ENCODE assay signal across 20 cellular contexts in genomic region chr1:33165209-33165608, GRCh38.
"Had no signal": no experiment of that assay in that cellular context is flagged by ENCODE, and none has a peak within 500 bp of the region (broad histone marks: within the 10 kb centered on the region; RNA-seq: fewer than 3 reads in every experiment).

No MANE protein-coding gene starts in this region.

- H3K4me3 Mint-ChIP-seq: activated CD8-positive, alpha-beta memory T cell treated with anti-CD3 and anti-CD28 coated beads, Interleukin-2, amount 10 ng/mL, durations not matched to agents 7 days and 5 days; activated naive CD8-positive, alpha-beta T cell; naive thymus-derived CD4-positive, alpha-beta T cell had no signal

- H3K27me3 ChIP-seq: foreskin keratinocyte, transverse colon had no signal

- H3K27me3 Mint-ChIP-seq: activated CD8-positive, alpha-beta memory T cell treated with anti-CD3 and anti-CD28 coated beads, Interleukin-2, amount 10 ng/mL, durations not matched to agents 7 days and 5 days; activated naive CD8-positive, alpha-beta T cell; naive thymus-derived CD4-positive, alpha-beta T cell had no signal

- H3K27ac Mint-ChIP-seq: activated CD8-positive, alpha-beta memory T cell treated with anti-CD3 and anti-CD28 coated beads, Interleukin-2, amount 10 ng/mL, durations not matched to agents 7 days and 5 days; activated naive CD8-positive, alpha-beta T cell; naive thymus-derived CD4-positive, alpha-beta T cell had no signal

- H3K9me3 ChIP-seq: mucosa of descending colon, prostate gland, transverse colon had no signal

- H3K36me3 Mint-ChIP-seq: activated CD8-positive, alpha-beta memory T cell treated with anti-CD3 and anti-CD28 coated beads, Interleukin-2, amount 10 ng/mL, durations not matched to agents 7 days and 5 days had no signal

- H3K27ac ChIP-seq: coronary artery, foreskin keratinocyte, prostate gland, skin epidermis, transverse colon, VCaP had no signal

- H3K4me3 ChIP-seq: coronary artery, mucosa of descending colon, prostate gland, skin epidermis, transverse colon had no signal

- H3K36me3 ChIP-seq: prostate gland, transverse colon had no signal

- DNase-seq: activated CD4-positive, alpha-beta T cell treated with anti-CD3 and anti-CD28 coated beads, Interleukin-2, amount 50 U/mL, for 48 hours; activated CD8-positive, alpha-beta memory T cell treated with anti-CD3 and anti-CD28 coated beads, Interleukin-2, amount 10 ng/mL, durations not matched to agents 7 days and 5 days; activated effector memory CD4-positive, alpha-beta T cell treated with anti-CD3 and anti-CD28 coated beads, Interleukin-2, amount 50 U/mL, for 16 hours; activated T-cell treated with anti-CD3 and anti-CD28 coated beads, Interleukin-2, amount 50 U/mL, for 1 hour; amniotic stem cell; effector CD4-positive, alpha-beta T cell; foreskin keratinocyte; mucosa of descending colon; naive thymus-derived CD4-positive, alpha-beta T cell; right cardiac atrium; stimulated activated CD4-positive, alpha-beta T cell treated with anti-CD3 and anti-CD28 coated beads, Interleukin-15, amount 100 ng/mL, for 24 hours; stimulated activated CD4-positive, alpha-beta T cell treated with anti-CD3 and anti-CD28 coated beads, Interleukin-4, amount 100 ng/mL, for 24 hours; stimulated activated naive CD4-positive, alpha-beta T cell treated with Interleukin-2 at 50 U/mL for 16 hours; substantia nigra; transverse colon had no signal

- ATAC-seq: activated CD8-positive, alpha-beta memory T cell treated with anti-CD3 and anti-CD28 coated beads, Interleukin-2, amount 10 ng/mL, durations not matched to agents 7 days and 5 days; foreskin keratinocyte; mucosa of descending colon; naive thymus-derived CD4-positive, alpha-beta T cell; right cardiac atrium had no signal

- H3K4me1 ChIP-seq: foreskin keratinocyte, prostate gland had no signal
